In the genomic region with DNA sequence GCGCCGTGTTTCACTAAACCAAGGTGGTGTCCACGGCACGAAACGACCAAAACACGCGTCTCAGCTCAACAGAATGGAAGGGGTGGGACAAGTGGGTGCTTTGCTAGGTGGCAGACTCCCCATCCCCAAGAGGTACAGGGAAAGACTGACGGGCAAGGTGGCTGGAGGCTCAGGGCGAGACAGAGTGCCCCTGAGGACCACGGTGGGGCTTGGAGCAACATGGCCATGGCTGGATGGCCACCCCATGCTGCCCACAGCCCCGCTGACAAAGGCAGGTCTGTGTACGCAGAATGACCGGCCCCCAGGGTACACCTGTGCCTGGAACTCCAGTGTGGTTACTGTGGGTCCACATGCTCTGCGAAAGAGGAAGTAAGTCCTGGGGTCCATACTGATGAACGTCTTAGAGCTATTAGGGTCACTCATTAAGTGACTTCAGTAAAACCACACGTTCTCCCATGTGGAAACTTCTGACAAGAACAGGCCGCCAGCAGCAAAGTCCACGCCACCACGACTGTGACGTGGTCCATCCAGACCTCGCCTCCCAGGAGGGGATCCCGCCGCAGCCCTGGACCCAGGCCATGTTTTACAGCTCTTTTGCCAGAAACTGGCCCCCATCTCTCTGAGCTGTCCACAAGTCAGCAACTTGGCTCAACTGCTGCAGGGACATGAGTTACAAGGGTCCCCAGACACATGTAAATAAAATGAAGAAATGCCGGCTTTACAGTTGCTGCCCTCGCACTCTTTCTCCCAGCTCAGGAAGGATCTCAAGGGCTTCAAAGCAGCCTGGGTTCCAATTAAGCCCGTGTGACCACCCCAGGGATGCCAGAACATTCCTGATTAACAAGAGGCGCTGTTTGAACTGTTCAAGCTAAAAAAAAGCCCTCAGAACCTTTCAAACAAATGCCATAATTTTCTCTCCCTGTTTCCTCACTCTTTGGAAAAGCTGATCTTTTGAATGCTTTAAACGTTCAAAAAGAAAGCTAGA, we compare ENCODE assay signal across 2 cellular contexts.
TF ChIP-seq lines count a peak whose summit lies in the region.

No MANE protein-coding gene starts in this region.

TF ChIP-seq in HepG2, 621 proteins besides CTCF, POLR2A, EP300 and RAD21:
- 0 out of 2 replicates have a peak, but pooled peaks have one; percentile 30 for TF ChIP-seq ZBTB38 (CRISPR knock-in tag; IDR thresholded peaks at IDR 0.05)
- TF ChIP-seq, protein P1, sequence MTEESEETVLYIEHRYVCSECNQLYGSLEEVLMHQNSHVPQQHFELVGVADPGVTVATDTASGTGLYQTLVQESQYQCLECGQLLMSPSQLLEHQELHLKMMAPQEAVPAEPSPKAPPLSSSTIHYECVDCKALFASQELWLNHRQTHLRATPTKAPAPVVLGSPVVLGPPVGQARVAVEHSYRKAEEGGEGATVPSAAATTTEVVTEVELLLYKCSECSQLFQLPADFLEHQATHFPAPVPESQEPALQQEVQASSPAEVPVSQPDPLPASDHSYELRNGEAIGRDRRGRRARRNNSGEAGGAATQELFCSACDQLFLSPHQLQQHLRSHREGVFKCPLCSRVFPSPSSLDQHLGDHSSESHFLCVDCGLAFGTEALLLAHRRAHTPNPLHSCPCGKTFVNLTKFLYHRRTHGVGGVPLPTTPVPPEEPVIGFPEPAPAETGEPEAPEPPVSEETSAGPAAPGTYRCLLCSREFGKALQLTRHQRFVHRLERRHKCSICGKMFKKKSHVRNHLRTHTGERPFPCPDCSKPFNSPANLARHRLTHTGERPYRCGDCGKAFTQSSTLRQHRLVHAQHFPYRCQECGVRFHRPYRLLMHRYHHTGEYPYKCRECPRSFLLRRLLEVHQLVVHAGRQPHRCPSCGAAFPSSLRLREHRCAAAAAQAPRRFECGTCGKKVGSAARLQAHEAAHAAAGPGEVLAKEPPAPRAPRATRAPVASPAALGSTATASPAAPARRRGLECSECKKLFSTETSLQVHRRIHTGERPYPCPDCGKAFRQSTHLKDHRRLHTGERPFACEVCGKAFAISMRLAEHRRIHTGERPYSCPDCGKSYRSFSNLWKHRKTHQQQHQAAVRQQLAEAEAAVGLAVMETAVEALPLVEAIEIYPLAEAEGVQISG (CRISPR knock-in tag; IDR thresholded peaks at IDR 0.05) = no peak
TF ChIP-seq in HepG2: peak in this region for 1.

TF ChIP-seq in K562, 482 proteins besides CTCF, POLR2A, EP300 and RAD21:
- TF ChIP-seq, protein P2, sequence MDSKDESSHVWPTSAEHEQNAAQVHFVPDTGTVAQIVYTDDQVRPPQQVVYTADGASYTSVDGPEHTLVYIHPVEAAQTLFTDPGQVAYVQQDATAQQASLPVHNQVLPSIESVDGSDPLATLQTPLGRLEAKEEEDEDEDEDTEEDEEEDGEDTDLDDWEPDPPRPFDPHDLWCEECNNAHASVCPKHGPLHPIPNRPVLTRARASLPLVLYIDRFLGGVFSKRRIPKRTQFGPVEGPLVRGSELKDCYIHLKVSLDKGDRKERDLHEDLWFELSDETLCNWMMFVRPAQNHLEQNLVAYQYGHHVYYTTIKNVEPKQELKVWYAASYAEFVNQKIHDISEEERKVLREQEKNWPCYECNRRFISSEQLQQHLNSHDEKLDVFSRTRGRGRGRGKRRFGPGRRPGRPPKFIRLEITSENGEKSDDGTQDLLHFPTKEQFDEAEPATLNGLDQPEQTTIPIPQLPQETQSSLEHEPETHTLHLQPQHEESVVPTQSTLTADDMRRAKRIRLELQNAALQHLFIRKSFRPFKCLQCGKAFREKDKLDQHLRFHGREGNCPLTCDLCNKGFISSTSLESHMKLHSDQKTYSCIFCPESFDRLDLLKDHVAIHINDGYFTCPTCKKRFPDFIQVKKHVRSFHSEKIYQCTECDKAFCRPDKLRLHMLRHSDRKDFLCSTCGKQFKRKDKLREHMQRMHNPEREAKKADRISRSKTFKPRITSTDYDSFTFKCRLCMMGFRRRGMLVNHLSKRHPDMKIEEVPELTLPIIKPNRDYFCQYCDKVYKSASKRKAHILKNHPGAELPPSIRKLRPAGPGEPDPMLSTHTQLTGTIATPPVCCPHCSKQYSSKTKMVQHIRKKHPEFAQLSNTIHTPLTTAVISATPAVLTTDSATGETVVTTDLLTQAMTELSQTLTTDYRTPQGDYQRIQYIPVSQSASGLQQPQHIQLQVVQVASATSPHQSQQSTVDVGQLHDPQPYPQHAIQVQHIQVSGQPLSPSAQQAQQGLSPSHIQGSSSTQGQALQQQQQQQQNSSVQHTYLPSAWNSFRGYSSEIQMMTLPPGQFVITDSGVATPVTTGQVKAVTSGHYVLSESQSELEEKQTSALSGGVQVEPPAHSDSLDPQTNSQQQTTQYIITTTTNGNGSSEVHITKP (IDR thresholded peaks at IDR 0.05; ENCODE audit: partially characterized antibody) = no peak
- TF ChIP-seq KLF13 (tag; IDR thresholded peaks at IDR 0.05; ENCODE audit: borderline replicate concordance, low read depth) = no peak
- TF ChIP-seq, protein P3, sequence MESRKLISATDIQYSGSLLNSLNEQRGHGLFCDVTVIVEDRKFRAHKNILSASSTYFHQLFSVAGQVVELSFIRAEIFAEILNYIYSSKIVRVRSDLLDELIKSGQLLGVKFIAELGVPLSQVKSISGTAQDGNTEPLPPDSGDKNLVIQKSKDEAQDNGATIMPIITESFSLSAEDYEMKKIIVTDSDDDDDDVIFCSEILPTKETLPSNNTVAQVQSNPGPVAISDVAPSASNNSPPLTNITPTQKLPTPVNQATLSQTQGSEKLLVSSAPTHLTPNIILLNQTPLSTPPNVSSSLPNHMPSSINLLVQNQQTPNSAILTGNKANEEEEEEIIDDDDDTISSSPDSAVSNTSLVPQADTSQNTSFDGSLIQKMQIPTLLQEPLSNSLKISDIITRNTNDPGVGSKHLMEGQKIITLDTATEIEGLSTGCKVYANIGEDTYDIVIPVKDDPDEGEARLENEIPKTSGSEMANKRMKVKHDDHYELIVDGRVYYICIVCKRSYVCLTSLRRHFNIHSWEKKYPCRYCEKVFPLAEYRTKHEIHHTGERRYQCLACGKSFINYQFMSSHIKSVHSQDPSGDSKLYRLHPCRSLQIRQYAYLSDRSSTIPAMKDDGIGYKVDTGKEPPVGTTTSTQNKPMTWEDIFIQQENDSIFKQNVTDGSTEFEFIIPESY (CRISPR knock-in tag; IDR thresholded peaks at IDR 0.05) = peak; percentile 58
- TF ChIP-seq, protein P4, sequence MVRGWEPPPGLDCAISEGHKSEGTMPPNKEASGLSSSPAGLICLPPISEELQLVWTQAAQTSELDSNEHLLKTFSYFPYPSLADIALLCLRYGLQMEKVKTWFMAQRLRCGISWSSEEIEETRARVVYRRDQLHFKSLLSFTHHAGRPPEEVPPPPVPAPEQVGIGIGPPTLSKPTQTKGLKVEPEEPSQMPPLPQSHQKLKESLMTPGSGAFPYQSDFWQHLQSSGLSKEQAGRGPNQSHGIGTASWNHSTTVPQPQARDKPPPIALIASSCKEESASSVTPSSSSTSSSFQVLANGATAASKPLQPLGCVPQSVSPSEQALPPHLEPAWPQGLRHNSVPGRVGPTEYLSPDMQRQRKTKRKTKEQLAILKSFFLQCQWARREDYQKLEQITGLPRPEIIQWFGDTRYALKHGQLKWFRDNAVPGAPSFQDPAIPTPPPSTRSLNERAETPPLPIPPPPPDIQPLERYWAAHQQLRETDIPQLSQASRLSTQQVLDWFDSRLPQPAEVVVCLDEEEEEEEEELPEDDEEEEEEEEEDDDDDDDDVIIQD (CRISPR knock-in tag; IDR thresholded peaks at IDR 0.05) = no peak
- no peak for TF ChIP-seq SPI1 (IDR thresholded peaks at IDR 0.05; ENCODE audit: borderline replicate concordance, low read depth, low read length)
- TF ChIP-seq TGIF2 (CRISPR knock-in tag; IDR thresholded peaks at IDR 0.05) = no peak
- TF ChIP-seq CTBP1 (IDR thresholded peaks at IDR 0.05; ENCODE audit: borderline replicate concordance) = peak; percentile 8; the same call in 1 of the 2 replicates
